In genomic region chr16:87076331-87076949, GRCh38 we compare ENCODE assay signal across 1 cellular context.
TF ChIP-seq lines count a peak whose summit lies in the region.

No MANE protein-coding gene starts in this region.

TF ChIP-seq in HCT116, 20 proteins besides CTCF, POLR2A, EP300 and RAD21:
- TF ChIP-seq ATF3 (IDR thresholded peaks at IDR 0.05) (no peak), ZNF274 (IDR thresholded peaks at IDR 0.05; ENCODE audit: low read depth, low read length) (no peak), EGR1 (IDR thresholded peaks at IDR 0.05; ENCODE audit: low read depth) (no peak), SP1 (IDR thresholded peaks at IDR 0.05; ENCODE audit: low read depth) (no peak), TCF7L2 (IDR thresholded peaks at IDR 0.05; ENCODE audit: borderline replicate concordance, extremely low read depth, insufficient read depth, insufficient read length) (no peak), CEBPB (IDR thresholded peaks at IDR 0.05; ENCODE audit: low read depth) (no peak)
